In genomic region chr15:100596792-100597191, GRCh38 we compare ENCODE assay signal across 8 cellular contexts. TPM values are rescaled to one million over a fixed set of nuclear protein-coding genes. Genes with fewer than 3 reads are reported as not detected.
DNase-seq lines count a peak whose midpoint lies in the region; ATAC-seq and TF ChIP-seq lines count a peak whose summit lies in the region.

No MANE protein-coding gene starts in this region.

- H3K27ac ChIP-seq in PC-9: no peak overlapping the region

- POLR2A ChIA-PET in PC-9 (lab: Charles Lee; ENCODE audit: unreplicated experiment): no interaction called here

- CTCF ChIA-PET in PC-9 (lab: Charles Lee): no interaction called here

- H3F3A ChIP-seq in PC-9 (ENCODE audit: insufficient read depth, low read depth): no peaks in the 10 kb centered on the region

- H3K9me3 Mint-ChIP-seq in stimulated activated naive CD8-positive, alpha-beta T cell treated with anti-CD3 and anti-CD28 coated beads, Interleukin-15, amount 100 ng/mL, for 72 hours: no peaks in the 10 kb centered on the region

- no peaks in the 10 kb centered on the region for H3K27me3 ChIP-seq in PC-9 (ENCODE audit: insufficient read depth, low read depth)

- H3K4me3 ChIP-seq in PC-9: no peak overlapping the region

- no peak for TF ChIP-seq CTCF in PC-9 (conservative IDR thresholded peaks at IDR 0.05)

- peak; percentile 82 for ATAC-seq in GM19463 (IDR thresholded peaks at IDR 0.05; ENCODE audit: unreplicated experiment)
- ATAC-seq in HG03469 (IDR thresholded peaks at IDR 0.05; ENCODE audit: unreplicated experiment): peak; percentile 78
- peak; percentile 93 for ATAC-seq in stimulated activated naive CD8-positive, alpha-beta T cell treated with anti-CD3 and anti-CD28 coated beads, Interleukin-15, amount 100 ng/mL, for 72 hours

- peaks cover 76% of the 10 kb centered on the region for H3K4me1 Mint-ChIP-seq in stimulated activated naive CD8-positive, alpha-beta T cell treated with anti-CD3 and anti-CD28 coated beads, Interleukin-15, amount 100 ng/mL, for 72 hours

- intact Hi-C loops in PC-9 (cut with micrococcal nuclease; ENCODE audit: unreplicated experiment): no loop called here

- H3K4me1 ChIP-seq in PC-9 (replicated peaks; ENCODE audit: insufficient read depth): peaks cover 7% of the 10 kb centered on the region; the same call in 1 of the 2 replicates

- DNase-seq in activated CD8-positive, alpha-beta memory T cell treated with anti-CD3 and anti-CD28 coated beads, Interleukin-2, amount 50 U/mL, for 1 hour (ENCODE audit: extremely low read depth): peak; percentile 87
- peak; percentile 35 for DNase-seq in kidney tubule cell (ENCODE audit: low spot score)
- peak; percentile 94 to 98 for DNase-seq in stimulated activated naive CD8-positive, alpha-beta T cell treated with anti-CD3 and anti-CD28 coated beads, Interleukin-15, amount 100 ng/mL, for 72 hours
- DNase-seq in NCI-H2227 (lab: John Stamatoyannopoulos, UW; ENCODE audit: unreplicated experiment): no peak
- DNase-seq in 8988T: no peak
- DNase-seq in PC-9: no peak

- H2AFZ ChIP-seq in PC-9: no peak overlapping the region

- peaks cover 70% of the 10 kb centered on the region for H3K79me2 ChIP-seq in PC-9 (ENCODE audit: low read depth)

- peak overlapping the region; percentile 81 to 82 for H3K4me3 Mint-ChIP-seq in stimulated activated naive CD8-positive, alpha-beta T cell treated with anti-CD3 and anti-CD28 coated beads, Interleukin-15, amount 100 ng/mL, for 72 hours

- H3K9me2 ChIP-seq in PC-9 (ENCODE audit: insufficient read depth): no peaks in the 10 kb centered on the region

- no peaks in the 10 kb centered on the region for H3K36me3 ChIP-seq in PC-9 (ENCODE audit: low read depth)

- no peak overlapping the region for H3K4me2 ChIP-seq in PC-9

- H3K9me3 ChIP-seq in PC-9 (ENCODE audit: insufficient read depth, low read depth): no peaks in the 10 kb centered on the region

- no TSS peak for BruUV-seq in PC-9 (replicated peaks; lab: Mats Ljungman, UMichigan)

- H4K20me1 ChIP-seq in PC-9 (ENCODE audit: insufficient read depth): no peaks in the 10 kb centered on the region

- no peaks in the 10 kb centered on the region for H3K27me3 Mint-ChIP-seq in stimulated activated naive CD8-positive, alpha-beta T cell treated with anti-CD3 and anti-CD28 coated beads, Interleukin-15, amount 100 ng/mL, for 72 hours

- H3K27ac Mint-ChIP-seq in stimulated activated naive CD8-positive, alpha-beta T cell treated with anti-CD3 and anti-CD28 coated beads, Interleukin-15, amount 100 ng/mL, for 72 hours: peak overlapping the region; percentile 93 to 97

RNA-seq across cellular contexts. Expression of gene LINS1, which starts 5.2 kb away (rescaled TPM):
- total RNA-seq in PC-9 (2021): 7.0 and 10.9 TPM in 2 replicates

RNA-seq across cellular contexts. Expression of gene ASB7, which starts 5.6 kb away (rescaled TPM):
- total RNA-seq in PC-9 (2021): 17.9 and 19.0 TPM in 2 replicates

Comparison
In these comparisons a context has a peak if more than half of its experiments do, and no peak if none do; other contexts are left out.
1. DNase-seq: peak in activated CD8-positive, alpha-beta memory T cell treated with anti-CD3 and anti-CD28 coated beads, Interleukin-2, amount 50 U/mL, for 1 hour (single experiment), kidney tubule cell (single experiment) and stimulated activated naive CD8-positive, alpha-beta T cell treated with anti-CD3 and anti-CD28 coated beads, Interleukin-15, amount 100 ng/mL, for 72 hours (2 of 2); none in NCI-H2227 (single experiment), 8988T (single experiment) and PC-9 (0 of 2).
2. Peak in every context shown above with its lines, with median percentiles within 50 percentile points of each other: ATAC-seq.